8 cellular contexts compared by ENCODE assay signal in the genomic region with DNA sequence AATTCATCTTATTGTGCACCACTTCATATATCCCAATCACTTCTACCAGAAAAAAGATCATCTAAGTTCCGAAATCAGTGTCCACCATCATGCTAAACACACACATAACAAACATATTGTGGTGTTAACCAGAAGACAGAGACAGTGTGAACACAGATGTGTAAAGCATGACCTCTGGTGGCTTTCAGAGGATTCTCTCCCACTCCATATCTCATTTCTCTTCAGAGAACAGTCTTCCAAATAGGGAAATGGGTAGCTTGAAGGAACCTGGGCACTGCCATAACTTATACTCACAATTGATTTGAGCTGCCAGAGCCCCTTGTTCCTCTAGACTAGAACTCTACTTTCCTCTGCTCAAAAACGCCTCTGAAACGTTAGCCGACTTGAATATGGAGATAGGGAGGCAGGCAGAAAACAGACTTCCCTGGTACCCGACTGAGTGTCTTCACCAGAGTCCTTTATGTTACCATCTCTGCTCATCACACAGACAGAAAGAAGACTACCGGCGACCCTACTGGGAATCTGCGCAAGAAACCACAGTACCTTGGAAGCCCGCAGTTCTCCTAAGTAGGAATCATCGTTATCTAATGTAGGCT. TPM values are rescaled to one million over a fixed set of nuclear protein-coding genes. Genes with fewer than 3 reads are reported as not detected.
A peak's percentile ranks its signal among the peaks of the same experiment; 100 is the strongest.
DNase-seq lines count a peak whose midpoint lies in the region; ATAC-seq and TF ChIP-seq lines count a peak whose summit lies in the region.

No MANE protein-coding gene starts in this region.

- ATAC-seq in GM18502 (IDR thresholded peaks at IDR 0.05; ENCODE audit: poor library complexity, unreplicated experiment): no peak
- no peak for ATAC-seq in HG02981 (IDR thresholded peaks at IDR 0.05; ENCODE audit: unreplicated experiment)

- in situ Hi-C loops in SK-MEL-5 (cut with HindIII; ENCODE audit: low pct_unique_long_range_greater_than_20kb, low sequenced_read_pairs): no loop called here

- H3K9me3 ChIP-seq in fibroblast of lung (ENCODE audit: control insufficient read depth, insufficient read depth, low read depth, low read length) (no peaks in the 10 kb centered on the region), neutrophil (no peaks in the 10 kb centered on the region)

- H3K4me1 ChIP-seq in fibroblast of lung (ENCODE audit: control insufficient read depth, extremely low read depth, insufficient read depth, low read length) (peaks cover 2% of the 10 kb centered on the region), neutrophil (ENCODE audit: control insufficient read depth in 1 of 2, insufficient read depth in 1 of 2, low read depth in 1 of 2, low read length in 1 of 2) (peaks cover 46% of the 10 kb centered on the region in 2 experiments)

- DNase-seq in NCI-H2227 treated with DMSO at 0.1 percent for 48 hours (lab: John Stamatoyannopoulos, UW): peak; percentile 56
- DNase-seq in NCI-H2227 (lab: John Stamatoyannopoulos, UW; ENCODE audit: unreplicated experiment): no peak
- peak; percentile 21 for DNase-seq in HFFc6
- peak; percentile 66 for DNase-seq in SK-MEL-5 (ENCODE audit: low read depth, low spot score)
- peak; percentile 20 to 43 for DNase-seq in fibroblast of lung (ENCODE audit: low read depth in 2 of 2)

- H3K4me1 Mint-ChIP-seq in HFFc6 (ENCODE audit: low read depth): peaks cover 26% of the 10 kb centered on the region

- no peaks in the 10 kb centered on the region for H3K9me3 Mint-ChIP-seq in HFFc6

- no peaks in the 10 kb centered on the region for H3K36me3 Mint-ChIP-seq in HFFc6 (ENCODE audit: low read depth)

- H3K27ac ChIP-seq in fibroblast of lung (ENCODE audit: insufficient read depth, low read length) (no peak overlapping the region), neutrophil (peak overlapping the region; percentile 69)

- H3K4me3 ChIP-seq in fibroblast of lung (replicated peaks in 1 of 4; ENCODE audit: control extremely low read depth in 1 of 4, insufficient read depth in 1 of 4, low read depth in 3 of 4, low read length in 4 of 4) (peak overlapping the region in 2 of 4 experiments; percentile 15 to 33), neutrophil (ENCODE audit: low read depth in 1 of 2, low read length in 1 of 2) (peak overlapping the region; percentile 69 to 79)

- peaks cover 36% of the 10 kb centered on the region for H3K27me3 Mint-ChIP-seq in HFFc6 (ENCODE audit: insufficient read depth)

- no peaks in the 10 kb centered on the region for H3K36me3 ChIP-seq in fibroblast of lung (ENCODE audit: control insufficient read depth, insufficient read depth, low read length)
- no peaks in the 10 kb centered on the region for H3K36me3 ChIP-seq in neutrophil

- H3K27me3 ChIP-seq in fibroblast of lung (ENCODE audit: control insufficient read depth, insufficient read depth, low read length) (peaks cover 27% of the 10 kb centered on the region), neutrophil (peaks cover 26% of the 10 kb centered on the region)

- no peaks in the 10 kb centered on the region for H4K20me1 ChIP-seq in fibroblast of lung (ENCODE audit: control insufficient read depth, extremely low read depth, insufficient read depth, low read length)

- H3K27ac Mint-ChIP-seq in HFFc6: peak overlapping the region; percentile 82

- H3K9ac ChIP-seq in fibroblast of lung (ENCODE audit: insufficient read depth, low read length): no peak overlapping the region

- no peak overlapping the region for H2AFZ ChIP-seq in fibroblast of lung (ENCODE audit: low read length)

- H3K79me2 ChIP-seq in fibroblast of lung (ENCODE audit: control insufficient read depth, insufficient read depth, low read length): no peaks in the 10 kb centered on the region

- H3K4me2 ChIP-seq in fibroblast of lung (ENCODE audit: extremely low read depth, insufficient read depth, low read length): peak overlapping the region; percentile 55

- H3K4me3 Mint-ChIP-seq in HFFc6: peak overlapping the region; percentile 83

- TF ChIP-seq CTCF in HFFc6 (IDR thresholded peaks at IDR 0.05): no peak
- TF ChIP-seq CTCF in fibroblast of lung (conservative IDR thresholded peaks at IDR 0.05 in 1 of 2, IDR thresholded peaks at IDR 0.05 in 1 of 2; ENCODE audit: low read depth in 1 of 2, low read length in 2 of 2): no peak
- no peak for TF ChIP-seq CTCF in neutrophil (IDR thresholded peaks at IDR 0.05)

RNA-seq across cellular contexts. Expression of a gene that starts 1.8 kb away (rescaled TPM):
- total RNA-seq in HFFc6 (2021; fragmentation: NEBNext Ultra II Directional; extraction: Animal tissue kit (Norgen Biotek cat#: 25700)): 1 to 10 TPM in 5 of 6 experiments, under 1 TPM in 1; 0.38 to 2.6 (median 2.0) TPM
- 0.35 TPM in 1 of 2 replicates, not detected in the other for total RNA-seq in SK-MEL-5 (2014; rRNA removed; shearing (Covaris generic))
- 0.03 TPM in 1 of 2 replicates, not detected in the other for polyA plus RNA-seq in SK-MEL-5 (2015; cell fraction: cytosol; rRNA removed)
- polyA plus RNA-seq in SK-MEL-5 (2015; cell fraction: nucleus; rRNA removed): 0.38 TPM in 1 of 2 replicates, not detected in the other
- 0.17 and 0.26 TPM in 2 replicates for total RNA-seq in fibroblast of lung
- polyA plus RNA-seq in fibroblast of lung: 0.30 and 0.76 TPM in 2 replicates
- 0.22 and 0.51 TPM in 2 replicates for polyA plus RNA-seq in fibroblast of lung (2012)
- 1.1 TPM in 1 of 2 replicates, not detected in the other for polyA minus RNA-seq in fibroblast of lung (ENCODE audit: low replicate concordance)

RNA-seq across cellular contexts. Expression of a gene that starts 21.6 kb away (rescaled TPM):
- total RNA-seq in HFFc6 (2021; fragmentation: NEBNext Ultra II Directional; extraction: Animal tissue kit (Norgen Biotek cat#: 25700)): 10 to 100 TPM; 48.0 to 58.6 (median 53.5) TPM
- total RNA-seq in SK-MEL-5 (2014; rRNA removed; shearing (Covaris generic)): 13.3 and 21.1 TPM in 2 replicates
- 15.8 and 20.7 TPM in 2 replicates for polyA plus RNA-seq in SK-MEL-5 (2015; cell fraction: cytosol; rRNA removed)
- polyA plus RNA-seq in SK-MEL-5 (2015; cell fraction: nucleus; rRNA removed): 11.9 and 13.0 TPM in 2 replicates
- total RNA-seq in fibroblast of lung: 39.5 and 52.2 TPM in 2 replicates
- 21.8 and 35.3 TPM in 2 replicates for polyA plus RNA-seq in fibroblast of lung
- polyA plus RNA-seq in fibroblast of lung (2012): 27.6 and 41.4 TPM in 2 replicates
- polyA minus RNA-seq in fibroblast of lung (ENCODE audit: low replicate concordance): 5.1 and 6.4 TPM in 2 replicates

RNA-seq across cellular contexts. Expression of a gene that starts 36.4 kb away (rescaled TPM):
- 100 to 1,000 TPM in 5 of 6 experiments, 10 to 100 TPM in 1; 94.3 to 150 (median 106) TPM for total RNA-seq in HFFc6 (2021; fragmentation: NEBNext Ultra II Directional; extraction: Animal tissue kit (Norgen Biotek cat#: 25700))
- 41.8 and 44.1 TPM in 2 replicates for total RNA-seq in SK-MEL-5 (2014; rRNA removed; shearing (Covaris generic))
- 57.1 and 61.8 TPM in 2 replicates for polyA plus RNA-seq in SK-MEL-5 (2015; cell fraction: cytosol; rRNA removed)
- 7.0 and 12.4 TPM in 2 replicates for polyA plus RNA-seq in SK-MEL-5 (2015; cell fraction: nucleus; rRNA removed)
- total RNA-seq in fibroblast of lung: 59.1 and 66.6 TPM in 2 replicates
- 85.7 and 98.7 TPM in 2 replicates for polyA plus RNA-seq in fibroblast of lung
- 87.9 and 88.8 TPM in 2 replicates for polyA plus RNA-seq in fibroblast of lung (2012)
- 0.67 and 1.1 TPM in 2 replicates for polyA minus RNA-seq in fibroblast of lung (ENCODE audit: low replicate concordance)
